In genomic region chr12:14770495-14771313, GRCh38 we compare ENCODE assay signal across 8 cellular contexts.
DNase-seq lines count a peak whose midpoint lies in the region; ATAC-seq and TF ChIP-seq lines count a peak whose summit lies in the region.

No MANE protein-coding gene starts in this region.

- DNase-seq in NCI-H2196 (lab: John Stamatoyannopoulos, UW; ENCODE audit: unreplicated experiment) (peak; percentile 84), caudate nucleus (lab: John Stamatoyannopoulos, UW) (peak; percentile 25 to 96 (median 80)), inferior parietal cortex (ENCODE audit: extremely low spot score) (peak; percentile 97), smooth muscle cell of the brain vasculature (ENCODE audit: low read depth, low spot score) (peak; percentile 82)

- no peak for TF ChIP-seq CTCF in 22Rv1 (IDR thresholded peaks at IDR 0.05)
- TF ChIP-seq CTCF in WI38 (IDR thresholded peaks at IDR 0.05; ENCODE audit: low read depth, low read length), result no peak

- ATAC-seq in GM18858 (IDR thresholded peaks at IDR 0.05; ENCODE audit: unreplicated experiment) (peak; percentile 21), HG03097 (IDR thresholded peaks at IDR 0.05; ENCODE audit: low FRiP score, unreplicated experiment) (peak; percentile 29)

- H3K27ac ChIP-seq in 22Rv1 (peak overlapping the region; percentile 97), caudate nucleus (ENCODE audit: low read depth, low read length) (peak overlapping the region; percentile 82)

- peak overlapping the region; percentile 89 for H3K4me3 ChIP-seq in WI38 (ENCODE audit: low read depth, low read length)

Comparison
In these comparisons a context has a peak if more than half of its experiments do, and no peak if none do; other contexts are left out.
1. Peak in every context shown above with its lines: DNase-seq, ATAC-seq, H3K4me3 ChIP-seq and H3K27ac ChIP-seq.